Comparison of ENCODE assay signal across 12 cellular contexts in genomic region chr14:68927956-68928675, GRCh38. TPM values are rescaled to one million over a fixed set of nuclear protein-coding genes. Genes with fewer than 3 reads are reported as not detected.
DNase-seq lines count a peak whose midpoint lies in the region; ATAC-seq, FAIRE-seq and TF ChIP-seq lines count a peak whose summit lies in the region.
"Had no signal": no experiment of that assay in that cellular context is flagged by ENCODE, and none has a peak within 500 bp of the region (broad histone marks: within the 10 kb centered on the region; RNA-seq: fewer than 3 reads in every experiment).

No MANE protein-coding gene starts in this region.

- no peak overlapping the region for H3K56ac ChIP-seq in H1 (replicated peaks; ENCODE audit: insufficient read length, low read depth, low read length)

- DNase-seq in HL-60 (ENCODE audit: low read depth in 1 of 2, low spot score in 1 of 2), result peak in 1 of 2 experiments; percentile 20
- DNase-seq in H1 (ENCODE audit: low read depth in 1 of 2, low spot score in 2 of 2), result no peak
- DNase-seq in osteoblast (ENCODE audit: insufficient read length, low spot score, missing footprints), result no peak
- no peak for DNase-seq in adrenal gland
- DNase-seq in NCI-H1105 (lab: John Stamatoyannopoulos, UW), result no peak
- DNase-seq: activated CD8-positive, alpha-beta memory T cell treated with anti-CD3 and anti-CD28 coated beads, Interleukin-2, amount 50 U/mL, for 4 hours; Calu3; cortex of kidney; foreskin melanocyte had no signal

- TF ChIP-seq CTCF in HL-60 (IDR thresholded peaks at IDR 0.05; ENCODE audit: insufficient read depth, low read length), result no peak
- TF ChIP-seq CTCF in H1 (IDR thresholded peaks at IDR 0.05; ENCODE audit: control extremely low read depth in 1 of 3, insufficient read depth in 1 of 3, low read depth in 1 of 3, low read length in 3 of 3), result no peak
- no peak for TF ChIP-seq CTCF in osteoblast (IDR thresholded peaks at IDR 0.05; ENCODE audit: extremely low read depth, low read depth, low read length)
- no peak for TF ChIP-seq CTCF in adrenal gland (IDR thresholded peaks at IDR 0.05)

- H3K23me2 ChIP-seq in H1 (ENCODE audit: low read depth, low read length), result no peaks in the 10 kb centered on the region

- no peak overlapping the region for H3K18ac ChIP-seq in H1 (ENCODE audit: extremely low read depth, low read length)

- no peak overlapping the region for H2BK5ac ChIP-seq in H1 (ENCODE audit: low read depth, low read length)

- no peak overlapping the region for H3K4ac ChIP-seq in H1 (replicated peaks; ENCODE audit: insufficient read length, low read depth, low read length)

- H3K9ac ChIP-seq in BLaER1, result no peak overlapping the region
- no peak overlapping the region for H3K9ac ChIP-seq in H1 (replicated peaks in 1 of 4; ENCODE audit: extremely low read depth in 1 of 4, low read depth in 3 of 4, low read length in 3 of 4)

- H2BK20ac ChIP-seq in H1 (ENCODE audit: low read length), result no peak overlapping the region

- 0 out of 2 replicates have a peak overlapping the region, but pooled peaks have one; percentile 45 for H4K8ac ChIP-seq in H1 (ENCODE audit: extremely low read depth, insufficient read depth, low read length)

- no peak overlapping the region for H4K91ac ChIP-seq in H1 (replicated peaks; ENCODE audit: insufficient read length, low read length)

- H3K4me2 ChIP-seq in BLaER1 (peak overlapping the region; percentile 30), H1 (ENCODE audit: insufficient read depth in 1 of 2, low read depth in 2 of 2, low read length in 2 of 2) (no peak overlapping the region), osteoblast (ENCODE audit: insufficient read depth, low read length) (no peak overlapping the region)

- H3K4me1 ChIP-seq in BLaER1 (peaks cover 36% of the 10 kb centered on the region), H1 (replicated peaks in 1 of 4; ENCODE audit: control insufficient read depth in 3 of 4, insufficient read depth in 4 of 4, low read length in 3 of 4) (peaks cover 0 to 1% (median 0%) of the 10 kb centered on the region in 4 experiments; a peak in 3 of 7 replicates), osteoblast (ENCODE audit: insufficient read depth, low read length) (peaks cover 11% of the 10 kb centered on the region), adrenal gland (replicated peaks in 1 of 2) (peaks cover 0 to 23% of the 10 kb centered on the region in 2 donors)

- intact Hi-C loops in adrenal gland (cut with DNase I), result no loop called here

- TF ChIP-seq POLR2A in H1 (IDR thresholded peaks at IDR 0.05; ENCODE audit: control extremely low read depth in 1 of 2, low read depth in 2 of 2, low read length in 2 of 2) (no peak), adrenal gland (IDR thresholded peaks at IDR 0.05) (no peak)

- TF ChIP-seq EP300 in H1 (IDR thresholded peaks at IDR 0.05; ENCODE audit: borderline replicate concordance in 1 of 2, low read depth in 2 of 2, low read length in 2 of 2), result no peak

- H3K4me3 ChIP-seq in BLaER1, result no peak overlapping the region
- no peak overlapping the region for H3K4me3 ChIP-seq in HL-60 (replicated peaks; ENCODE audit: insufficient read depth, low read length)
- no peak overlapping the region for H3K4me3 ChIP-seq in H1 (ENCODE audit: extremely low read depth in 1 of 4, insufficient read depth in 2 of 4, low read depth in 3 of 4, low read length in 4 of 4)
- no peak overlapping the region for H3K4me3 ChIP-seq in osteoblast (ENCODE audit: insufficient read depth, low read length)
- H3K4me3 ChIP-seq in adrenal gland, result no peak overlapping the region

- no peak overlapping the region for H3K23ac ChIP-seq in H1 (ENCODE audit: insufficient read length)

- H3K79me2 ChIP-seq in H1 (ENCODE audit: control insufficient read depth in 1 of 2, insufficient read depth in 2 of 2, low read length in 2 of 2) (peaks cover 12 to 94% of the 10 kb centered on the region in 2 experiments), osteoblast (ENCODE audit: insufficient read depth, low read length) (peaks cover 100% of the 10 kb centered on the region)

- H2BK12ac ChIP-seq in H1 (ENCODE audit: low read depth, low read length), result no peak overlapping the region

- H3K36me3 ChIP-seq in BLaER1, result peaks cover 38% of the 10 kb centered on the region
- H3K36me3 ChIP-seq in H1 (ENCODE audit: control insufficient read depth in 2 of 4, insufficient read depth in 4 of 4, low read length in 3 of 4), result peaks cover 0 to 16% (median 2%) of the 10 kb centered on the region in 4 experiments; a peak in 2 of 8 replicates
- peaks cover 68% of the 10 kb centered on the region for H3K36me3 ChIP-seq in osteoblast (ENCODE audit: insufficient read depth, low read length)
- H3K36me3 ChIP-seq in adrenal gland (replicated peaks in 1 of 2), result peaks cover 0 to 10% of the 10 kb centered on the region in 2 donors

- H3K9me3 ChIP-seq in BLaER1 (peaks cover 22% of the 10 kb centered on the region), H1 (ENCODE audit: insufficient read depth in 2 of 2, low read depth in 1 of 2, low read length in 1 of 2) (no peaks in the 10 kb centered on the region), osteoblast (ENCODE audit: low read depth, low read length) (no peaks in the 10 kb centered on the region), adrenal gland (replicated peaks in 1 of 3) (peaks cover 0 to 7% (median 0%) of the 10 kb centered on the region in 3 donors)

- peaks cover 36% of the 10 kb centered on the region for H4K20me1 ChIP-seq in BLaER1
- peaks cover 17 to 27% of the 10 kb centered on the region in 2 experiments for H4K20me1 ChIP-seq in H1 (replicated peaks in 1 of 2; ENCODE audit: control insufficient read depth in 1 of 2, insufficient read depth in 2 of 2, low read length in 2 of 2)
- peaks cover 95% of the 10 kb centered on the region for H4K20me1 ChIP-seq in osteoblast (ENCODE audit: insufficient read depth, low read length)

- H2BK120ac ChIP-seq in H1 (replicated peaks; ENCODE audit: low read depth, low read length), result no peak overlapping the region

- peaks cover 22% of the 10 kb centered on the region for H3K79me1 ChIP-seq in H1 (ENCODE audit: low read depth, low read length)

- no peak overlapping the region for H2BK15ac ChIP-seq in H1 (ENCODE audit: low read length)

- H3K14ac ChIP-seq in H1 (ENCODE audit: insufficient read length), result no peak overlapping the region

- no peak overlapping the region for H4K5ac ChIP-seq in H1 (ENCODE audit: insufficient read length, low read depth, low read length)

- POLR2A ChIA-PET in H1 (lab: Charles Lee; ENCODE audit: partially characterized antibody), result interaction anchor here (1.0 to 1.8 kb wide), 4 partner anchors 9 to 135 kb away, joined by 3 to 8 read pairs (median 3); partner anchors contain the start of gene ZFP36L1

- H3K27ac ChIP-seq in BLaER1 (0 out of 2 replicates have a peak overlapping the region, but pooled peaks have one; percentile 3), HL-60 (replicated peaks) (peak overlapping the region; percentile 71), H1 (ENCODE audit: low read depth, low read length) (no peak overlapping the region; the same call in 1 of the 2 replicates), osteoblast (ENCODE audit: low read depth, low read length) (peak overlapping the region; percentile 20), adrenal gland (peak overlapping the region in 2 of 5 donors; percentile 49 to 53)

- CTCF ChIA-PET in H1 (lab: Charles Lee; ENCODE audit: partially characterized antibody), result interaction anchor here (0.9 to 22.6 kb wide), 10 partner anchors 9 to 179 kb away, joined by 3 to 291 read pairs (median 5); no protein-coding TSS in a partner anchor

- H2AFZ ChIP-seq in H1 (ENCODE audit: low read length), result no peak overlapping the region
- H2AFZ ChIP-seq in osteoblast (ENCODE audit: low read length), result no peak overlapping the region

- ATAC-seq in GM21360 (IDR thresholded peaks at IDR 0.05; ENCODE audit: unreplicated experiment) (no peak), HG03457 (IDR thresholded peaks at IDR 0.05; ENCODE audit: unreplicated experiment) (no peak)

- no peak overlapping the region for H2AK5ac ChIP-seq in H1 (ENCODE audit: low read depth, low read length)

- no peak for TF ChIP-seq RAD21 in H1 (IDR thresholded peaks at IDR 0.05 in 1 of 2, conservative IDR thresholded peaks at IDR 0.05 in 1 of 2; ENCODE audit: low read depth in 2 of 2, low read length in 2 of 2)

- H3K27me3 ChIP-seq in BLaER1, result no peaks in the 10 kb centered on the region
- H3K27me3 ChIP-seq in HL-60 (ENCODE audit: insufficient read depth, poor library complexity, severe bottlenecking), result no peaks in the 10 kb centered on the region
- no peaks in the 10 kb centered on the region for H3K27me3 ChIP-seq in H1 (replicated peaks in 1 of 4; ENCODE audit: control insufficient read depth in 3 of 4, extremely low read depth in 1 of 4, insufficient read depth in 3 of 4, low read length in 3 of 4)
- no peaks in the 10 kb centered on the region for H3K27me3 ChIP-seq in osteoblast (ENCODE audit: insufficient read depth, low read length)
- no peaks in the 10 kb centered on the region for H3K27me3 ChIP-seq in adrenal gland

- no peak for FAIRE-seq in H1 (lab: Jason Lieb, UNC)

- 86% methylated on average over 9 of the region's 9 CpGs; no CpG with 5 or more reads in 1 of the 2 experiments for WGBS in H1 (ENCODE audit: extremely low coverage in 1 of 2, insufficient coverage in 1 of 2, insufficient read length in 1 of 2, insufficient replicate concordance in 2 of 2, low coverage in 1 of 2, low lambda C conversion rate in 2 of 2, missing lambda C conversion rate in 1 of 2), 2 experiments
- 33 to 48% (median 43%) methylated on average over 6 to 9 of the region's 9 CpGs for WGBS in adrenal gland, 4 donors

TF ChIP-seq in H1, 55 proteins besides CTCF, POLR2A, EP300 and RAD21 (continues in another document):
- TF ChIP-seq CHD1 (IDR thresholded peaks at IDR 0.05; ENCODE audit: low read depth, low read length), result no peak
- TF ChIP-seq SUZ12 (IDR thresholded peaks at IDR 0.05; ENCODE audit: low read length), result no peak
- TF ChIP-seq RNF2 (IDR thresholded peaks at IDR 0.05; ENCODE audit: borderline replicate concordance, low read depth, low read length, missing control alignments, poor library complexity, severe bottlenecking), result no peak
- TF ChIP-seq YY1 (IDR thresholded peaks at IDR 0.05; ENCODE audit: low read depth, low read length), result no peak
- no peak for TF ChIP-seq CHD2 (IDR thresholded peaks at IDR 0.05; ENCODE audit: low read length)
- TF ChIP-seq CBX5 (IDR thresholded peaks at IDR 0.05; ENCODE audit: low read depth, low read length), result no peak

RNA-seq across cellular contexts. Expression of gene ACTN1, which starts 51.0 kb away (rescaled TPM):
- total RNA-seq in H1 (2021; fragmentation: NEBNext Ultra II Directional; extraction: Animal tissue kit (Norgen Biotek cat#: 25700)), result 253 and 262 TPM in 2 replicates
- polyA plus RNA-seq in H1 (2011; rRNA removed), result 236 and 302 TPM in 2 replicates
- 181 TPM for polyA plus RNA-seq in H1 (2011; cell fraction: cytosol; rRNA removed)
- polyA plus RNA-seq in H1 (2011; cell fraction: nucleus; rRNA removed), result 508 TPM
- 230 to 270 TPM (median 252 TPM) in 4 replicates for polyA plus RNA-seq in H1 (2012, experiment 1 of 2)
- polyA plus RNA-seq in H1 (2012, experiment 2 of 2), result 133 TPM
- 162 TPM for polyA plus RNA-seq in H1 (2013, experiment 1 of 2)
- 147 TPM for polyA plus RNA-seq in H1 (2013, experiment 2 of 2)
- polyA minus RNA-seq in H1 (2011; rRNA and poly(A)+ RNA removed), result 205 and 224 TPM in 2 replicates
- polyA minus RNA-seq in H1 (2011; cell fraction: cytosol; rRNA and poly(A)+ RNA removed), result 222 TPM
- polyA minus RNA-seq in H1 (2011; cell fraction: nucleus; rRNA and poly(A)+ RNA removed), result 201 TPM
- 444 and 447 TPM in 2 replicates for total RNA-seq in osteoblast
- 100 to 1,000 TPM in 4 of 8 donors, 10 to 100 TPM in 4; 67.0 to 180 (median 98.9) TPM for total RNA-seq in adrenal gland
- 10 to 100 TPM; 50.5 to 61.3 (median 55.7) TPM for polyA plus RNA-seq in adrenal gland
